In genomic region chr2:161964070-161964645, GRCh38 we compare ENCODE assay signal across 19 cellular contexts.
DNase-seq lines count a peak whose midpoint lies in the region; ATAC-seq and TF ChIP-seq lines count a peak whose summit lies in the region.
"Had no signal": no experiment of that assay in that cellular context is flagged by ENCODE, and none has a peak within 500 bp of the region (broad histone marks: within the 10 kb centered on the region; RNA-seq: fewer than 3 reads in every experiment).

No MANE protein-coding gene starts in this region.

- H3K4me1 Mint-ChIP-seq in activated T-cell treated with anti-CD3 and anti-CD28 coated beads, Interleukin-2, amount 50 U/mL, for 4 hours (ENCODE audit: low read depth) = peaks cover 21% of the 10 kb centered on the region
- H3K4me1 Mint-ChIP-seq in T-helper 1 cell treated with Interleukin-12 subunit alpha and Interleukin-12 subunit beta and Interleukin-4 antibody, amounts not matched to agents 30 μg/mL and 1 μg/mL, for 36 hours (ENCODE audit: low read depth) = peaks cover 60% of the 10 kb centered on the region
- H3K4me1 Mint-ChIP-seq in activated CD8-positive, alpha-beta T cell treated with anti-CD3 and anti-CD28 coated beads for 36 hours (ENCODE audit: low read depth) = peaks cover 44% of the 10 kb centered on the region

- no peak overlapping the region for H3K4me3 Mint-ChIP-seq in activated T-cell treated with anti-CD3 and anti-CD28 coated beads, Interleukin-2, amount 50 U/mL, for 4 hours
- H3K4me3 Mint-ChIP-seq in T-helper 1 cell treated with Interleukin-12 subunit alpha and Interleukin-12 subunit beta and Interleukin-4 antibody, amounts not matched to agents 30 μg/mL and 1 μg/mL, for 36 hours = peak overlapping the region; percentile 3
- H3K4me3 Mint-ChIP-seq in activated CD8-positive, alpha-beta T cell treated with anti-CD3 and anti-CD28 coated beads for 36 hours = peak overlapping the region; percentile 5
- H3K4me3 Mint-ChIP-seq: H9 had no signal

- no peak for TF ChIP-seq CTCF in activated CD8-positive, alpha-beta T cell treated with anti-CD3 and anti-CD28 coated beads for 36 hours (IDR thresholded peaks at IDR 0.05)

- H3K9me3 Mint-ChIP-seq in activated T-cell treated with anti-CD3 and anti-CD28 coated beads, Interleukin-2, amount 50 U/mL, for 4 hours = no peaks in the 10 kb centered on the region
- no peaks in the 10 kb centered on the region for H3K9me3 Mint-ChIP-seq in T-helper 1 cell treated with Interleukin-12 subunit alpha and Interleukin-12 subunit beta and Interleukin-4 antibody, amounts not matched to agents 30 μg/mL and 1 μg/mL, for 36 hours
- peaks cover 10% of the 10 kb centered on the region for H3K9me3 Mint-ChIP-seq in activated CD8-positive, alpha-beta T cell treated with anti-CD3 and anti-CD28 coated beads for 36 hours
- H3K9me3 Mint-ChIP-seq: CD8-positive, alpha-beta memory T cell; H9 had no signal

- peak overlapping the region; percentile 80 for H3K27ac Mint-ChIP-seq in T-helper 1 cell treated with Interleukin-12 subunit alpha and Interleukin-12 subunit beta and Interleukin-4 antibody, amounts not matched to agents 30 μg/mL and 1 μg/mL, for 36 hours
- peak overlapping the region; percentile 89 for H3K27ac Mint-ChIP-seq in activated CD8-positive, alpha-beta T cell treated with anti-CD3 and anti-CD28 coated beads for 36 hours
- H3K27ac Mint-ChIP-seq: H9 had no signal

- CTCF ChIA-PET in activated CD8-positive, alpha-beta T cell treated with anti-CD3 and anti-CD28 coated beads for 36 hours (lab: Charles Lee) = interaction anchor here (1.0 to 2.6 kb wide), 6 partner anchors 10 to 31 kb away, joined by 3 to 19 read pairs (median 4); no protein-coding TSS in a partner anchor

- no peaks in the 10 kb centered on the region for H3K27me3 Mint-ChIP-seq in activated T-cell treated with anti-CD3 and anti-CD28 coated beads, Interleukin-2, amount 50 U/mL, for 4 hours (ENCODE audit: low read depth)
- no peaks in the 10 kb centered on the region for H3K27me3 Mint-ChIP-seq in T-helper 1 cell treated with Interleukin-12 subunit alpha and Interleukin-12 subunit beta and Interleukin-4 antibody, amounts not matched to agents 30 μg/mL and 1 μg/mL, for 36 hours (ENCODE audit: low read depth)
- H3K27me3 Mint-ChIP-seq in activated CD8-positive, alpha-beta T cell treated with anti-CD3 and anti-CD28 coated beads for 36 hours = no peaks in the 10 kb centered on the region
- H3K27me3 Mint-ChIP-seq: CD8-positive, alpha-beta memory T cell had no signal

- POLR2A ChIA-PET in activated CD8-positive, alpha-beta T cell treated with anti-CD3 and anti-CD28 coated beads for 36 hours (lab: Charles Lee) = interaction anchor here (0.8 to 2.6 kb wide), 4 partner anchors 9 to 95 kb away, joined by 3 to 13 read pairs (median 5); no protein-coding TSS in a partner anchor

- intact Hi-C loops in activated CD8-positive, alpha-beta T cell treated with anti-CD3 and anti-CD28 coated beads for 36 hours (cut with micrococcal nuclease) = no loop called here

- DNase-seq in activated T-cell treated with anti-CD3 and anti-CD28 coated beads, Interleukin-2, amount 50 U/mL, for 4 hours = no peak
- DNase-seq in activated T-cell treated with anti-CD3 and anti-CD28 coated beads, Interleukin-2, amount 50 U/mL, for 1 hour = no peak
- no peak for DNase-seq in activated CD8-positive, alpha-beta T cell treated with anti-CD3 and anti-CD28 coated beads for 36 hours
- no peak for DNase-seq in stimulated activated naive CD8-positive, alpha-beta T cell treated with anti-CD3 and anti-CD28 coated beads, Interleukin-15, Interleukin-2, amounts not matched to agents 100 U/mL and 50 U/mL, for 24 hours
- DNase-seq in stimulated activated CD4-positive, alpha-beta T cell treated with anti-CD3 and anti-CD28 coated beads, Interleukin-4, amount 100 ng/mL, for 1 hour = no peak
- DNase-seq: C1 segment of cervical spinal cord; CD8-positive, alpha-beta memory T cell; DMS53; EL; H9; NCI-H1417 treated with DMSO at 0.1 percent for 48 hours; NCI-H2029; NCI-H345; NCI-H524 treated with DMSO at 0.1 percent for 48 hours; PC-3; RPMI8226 had no signal

- H3K36me3 Mint-ChIP-seq in activated T-cell treated with anti-CD3 and anti-CD28 coated beads, Interleukin-2, amount 50 U/mL, for 4 hours (ENCODE audit: insufficient read depth) = no peaks in the 10 kb centered on the region
- peaks cover 28% of the 10 kb centered on the region for H3K36me3 Mint-ChIP-seq in T-helper 1 cell treated with Interleukin-12 subunit alpha and Interleukin-12 subunit beta and Interleukin-4 antibody, amounts not matched to agents 30 μg/mL and 1 μg/mL, for 36 hours (ENCODE audit: low read depth)
- H3K36me3 Mint-ChIP-seq in activated CD8-positive, alpha-beta T cell treated with anti-CD3 and anti-CD28 coated beads for 36 hours (ENCODE audit: low read depth) = peaks cover 8% of the 10 kb centered on the region

- ATAC-seq in activated T-cell treated with anti-CD3 and anti-CD28 coated beads, Interleukin-2, amount 50 U/mL, for 4 hours = peak; percentile 79 to 80
- peak; percentile 63 for ATAC-seq in activated CD8-positive, alpha-beta T cell treated with anti-CD3 and anti-CD28 coated beads for 36 hours
- ATAC-seq in stimulated activated naive CD8-positive, alpha-beta T cell treated with anti-CD3 and anti-CD28 coated beads, Interleukin-15, Interleukin-2, amounts not matched to agents 100 U/mL and 50 U/mL, for 24 hours = peak; percentile 75
- no peak for ATAC-seq in GM19324 (IDR thresholded peaks at IDR 0.05; ENCODE audit: low FRiP score, unreplicated experiment)
- ATAC-seq: GM12878, PC-3 had no signal
